In the genomic region with DNA sequence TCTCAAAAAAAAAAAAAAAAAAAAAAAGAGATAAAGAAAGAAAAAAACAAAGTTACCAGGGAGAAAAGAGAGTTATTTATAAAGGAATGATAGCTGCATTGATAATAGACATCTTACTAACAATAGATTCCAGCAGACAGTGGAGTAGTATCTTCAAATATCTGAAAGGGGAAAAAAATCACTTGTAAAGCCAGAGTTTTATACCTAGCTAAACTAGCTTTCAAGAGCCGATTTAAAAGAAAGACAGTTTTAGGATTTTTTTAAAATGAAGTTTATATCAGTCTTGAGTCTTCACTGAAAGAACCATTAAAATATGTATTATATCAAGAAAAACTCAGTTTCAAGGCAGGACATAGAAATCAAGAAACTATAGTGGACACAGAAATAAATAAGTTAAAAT, we compare ENCODE assay signal across 25 cellular contexts.
"Had no signal": no experiment of that assay in that cellular context is flagged by ENCODE, and none has a peak within 500 bp of the region (broad histone marks: within the 10 kb centered on the region; RNA-seq: fewer than 3 reads in every experiment).

No MANE protein-coding gene starts in this region.

- DNase-seq: Karpas-422, KG1, MG63, NCI-H1092, NCI-H1105 treated with DMSO at 0.1 percent for 48 hours, NCI-H1417 treated with DMSO at 0.1 percent for 48 hours, NCI-H146, NCI-H1694 treated with DMSO at 0.1 percent for 48 hours, NCI-H1930, NCI-H2081, NCI-H2171, NCI-H226, NCI-H446, NCI-H510A, NCI-H524 treated with DMSO at 0.1 percent for 48 hours, NCI-H69, NCI-H774, PC-3, SHP77, SK-N-SH, SW 1271 had no signal

- H3K4me2 ChIP-seq: SK-N-SH had no signal

- H3K27me3 ChIP-seq: MG63 had no signal

- H3K4me3 ChIP-seq: MG63 had no signal

- FAIRE-seq: HTR-8/SVneo had no signal

- H3K9ac ChIP-seq: SK-N-SH had no signal

- ATAC-seq: Panc1, PC-3 had no signal

- H3K36me3 ChIP-seq: MG63 had no signal

- H3K27ac ChIP-seq: HL-60, RWPE1 had no signal
